Comparison of ENCODE assay signal across 10 cellular contexts in the genomic region with DNA sequence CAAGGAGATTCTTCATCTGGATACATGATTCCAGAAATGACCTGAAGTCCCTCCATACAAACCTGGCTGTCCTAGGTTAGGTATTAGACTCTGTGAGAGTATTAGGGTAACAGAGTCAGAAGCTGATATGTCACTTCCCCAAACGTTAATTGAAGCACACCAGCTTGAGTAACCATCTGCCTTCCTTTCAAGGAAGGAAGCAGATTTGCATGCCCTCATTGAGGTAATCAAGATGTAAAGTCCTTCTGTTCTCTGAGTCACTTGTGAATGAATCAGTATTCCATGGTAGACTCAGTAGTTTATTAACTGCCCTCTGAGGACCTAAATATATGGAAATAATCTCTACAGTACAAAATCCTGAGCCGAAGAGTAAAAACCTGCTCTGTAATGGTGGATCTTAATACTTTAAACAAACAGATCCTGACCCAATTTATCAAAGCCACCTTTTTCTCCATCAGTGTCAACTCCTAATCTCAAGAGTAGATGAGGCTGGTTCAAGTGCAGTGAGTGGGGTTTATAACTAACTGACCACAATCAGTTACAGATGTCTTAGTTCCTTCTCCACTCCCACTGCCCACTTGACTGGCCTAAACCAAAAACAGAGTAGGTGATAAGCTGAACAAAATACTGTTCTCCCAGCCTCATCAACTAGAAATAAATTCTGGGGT.
A peak's percentile ranks its signal among the peaks of the same experiment; 100 is the strongest.
DNase-seq lines count a peak whose midpoint lies in the region; ATAC-seq, FAIRE-seq and TF ChIP-seq lines count a peak whose summit lies in the region.
"Had no signal": no experiment of that assay in that cellular context is flagged by ENCODE, and none has a peak within 500 bp of the region (broad histone marks: within the 10 kb centered on the region; RNA-seq: fewer than 3 reads in every experiment).

No MANE protein-coding gene starts in this region.

- no peak overlapping the region for H3K14ac ChIP-seq in H9 (ENCODE audit: insufficient read depth, low read length)

- no peak overlapping the region for H4K5ac ChIP-seq in H9 (ENCODE audit: insufficient read length, low read depth, low read length)

- H3K4me3 Mint-ChIP-seq in H9 = no peak overlapping the region
- no peak overlapping the region for H3K4me3 Mint-ChIP-seq in T-helper 2 cell treated with Interferon-gamma antibody and Interleukin-4, amounts not matched to agents 5 μg/mL and 100 μg/mL, for 36 hours

- no peak overlapping the region for H4K91ac ChIP-seq in H9 (ENCODE audit: insufficient read length, low read depth, low read length)

- no peak overlapping the region for H3K4me2 ChIP-seq in H9 (ENCODE audit: insufficient read depth, insufficient read length, low read length)

- H3K36me3 Mint-ChIP-seq in H9 (ENCODE audit: insufficient read depth in 1 of 3, low read depth in 3 of 3) = no peaks in the 10 kb centered on the region
- H3K36me3 Mint-ChIP-seq in T-helper 2 cell treated with Interferon-gamma antibody and Interleukin-4, amounts not matched to agents 5 μg/mL and 100 μg/mL, for 36 hours (ENCODE audit: low read depth) = no peaks in the 10 kb centered on the region

- DNase-seq in SKM-1 (lab: John Stamatoyannopoulos, UW; ENCODE audit: unreplicated experiment) (peak; percentile 56), pulmonary artery endothelial cell (ENCODE audit: low read depth, low spot score) (peak; percentile 73), NCI-H774 (lab: John Stamatoyannopoulos, UW) (no peak), H9 (no peak), HTR-8/SVneo (ENCODE audit: insufficient read length, low spot score) (no peak)
- no peak for DNase-seq in T-helper 2 cell treated with Interferon-gamma antibody and Interleukin-4, amounts not matched to agents 5 μg/mL and 100 μg/mL, for 36 hours (ENCODE audit: low spot score)
- DNase-seq: GOT3; stimulated activated naive CD4-positive, alpha-beta T cell had no signal

- H3K79me2 ChIP-seq in H9 (ENCODE audit: insufficient read depth, low read length) = no peaks in the 10 kb centered on the region

- no peaks in the 10 kb centered on the region for H3K23me2 ChIP-seq in H9 (ENCODE audit: insufficient read length, low read depth, low read length, poor library complexity, severe bottlenecking)

- H2AK5ac ChIP-seq in H9 (ENCODE audit: insufficient read length, low read length) = no peak overlapping the region

- no peaks in the 10 kb centered on the region for H3K27me3 ChIP-seq in H9 (ENCODE audit: insufficient read depth, low read length)

- H3K23ac ChIP-seq in H9 (ENCODE audit: insufficient read length, low read depth, low read length) = no peak overlapping the region

- TF ChIP-seq CTCF in H9 (conservative IDR thresholded peaks at IDR 0.05) = no peak

- no peak overlapping the region for H2BK20ac ChIP-seq in H9 (ENCODE audit: low read depth, low read length, poor library complexity, severe bottlenecking)

- no peaks in the 10 kb centered on the region for H3K9me3 ChIP-seq in H9 (ENCODE audit: control insufficient read depth, low read depth, low read length)

- H3K27ac ChIP-seq in H9 (ENCODE audit: insufficient read length, low read depth, low read length) = no peak overlapping the region

- no peaks in the 10 kb centered on the region for H3K4me1 ChIP-seq in H9 (ENCODE audit: insufficient read depth, low read length)

- H2BK12ac ChIP-seq in H9 (ENCODE audit: insufficient read length, low read depth, low read length) = no peak overlapping the region

- ATAC-seq in GM19043 (IDR thresholded peaks at IDR 0.05; ENCODE audit: low read depth, unreplicated experiment) = peak; percentile 86
- ATAC-seq in HG03103 (IDR thresholded peaks at IDR 0.05; ENCODE audit: low read depth, unreplicated experiment) = peak; percentile 76

- no peak overlapping the region for H3K56ac ChIP-seq in H9 (ENCODE audit: insufficient read length, low read depth, low read length)

- no peak overlapping the region for H2BK120ac ChIP-seq in H9 (ENCODE audit: low read depth, low read length, poor library complexity, severe bottlenecking)

- no peak overlapping the region for H2BK15ac ChIP-seq in H9 (ENCODE audit: low read depth, low read length)

- H3K4ac ChIP-seq in H9 (ENCODE audit: low read depth, low read length) = no peak overlapping the region

- no peak overlapping the region for H3K18ac ChIP-seq in H9 (ENCODE audit: insufficient read length, low read depth, low read length)

- H3K9me3 Mint-ChIP-seq in H9 = no peaks in the 10 kb centered on the region; a peak in 1 of 5 replicates
- H3K9me3 Mint-ChIP-seq in T-helper 2 cell treated with Interferon-gamma antibody and Interleukin-4, amounts not matched to agents 5 μg/mL and 100 μg/mL, for 36 hours = peaks cover 3% of the 10 kb centered on the region

- no peak overlapping the region for H3K27ac Mint-ChIP-seq in H9
- no peak overlapping the region for H3K27ac Mint-ChIP-seq in T-helper 2 cell treated with Interferon-gamma antibody and Interleukin-4, amounts not matched to agents 5 μg/mL and 100 μg/mL, for 36 hours

- no CpG with 5 or more reads among the region's 2 CpGs for WGBS in H9 (ENCODE audit: extremely low coverage, insufficient read length, low lambda C conversion rate)

- no peak overlapping the region for H2BK5ac ChIP-seq in H9 (ENCODE audit: insufficient read length, low read length)

- no peak overlapping the region for H2AFZ ChIP-seq in H9 (ENCODE audit: low read length)

- H3K9ac ChIP-seq in H9 (ENCODE audit: extremely low read depth, insufficient read length, low read length) = no peak overlapping the region

- no peaks in the 10 kb centered on the region for H4K20me1 ChIP-seq in H9 (ENCODE audit: control insufficient read depth, insufficient read depth, insufficient read length)

- H3K79me1 ChIP-seq in H9 (ENCODE audit: insufficient read depth, low read depth, low read length, poor library complexity, severe bottlenecking) = no peaks in the 10 kb centered on the region

- FAIRE-seq in HTR-8/SVneo (lab: Jason Lieb, UNC) = no peak

- no peaks in the 10 kb centered on the region; the same call in 1 of the 2 replicates for H3K27me3 Mint-ChIP-seq in H9 (ENCODE audit: low read depth)
- H3K27me3 Mint-ChIP-seq in T-helper 2 cell treated with Interferon-gamma antibody and Interleukin-4, amounts not matched to agents 5 μg/mL and 100 μg/mL, for 36 hours (ENCODE audit: low read depth) = no peaks in the 10 kb centered on the region

- no peak overlapping the region for H4K8ac ChIP-seq in H9 (replicated peaks; ENCODE audit: insufficient read length, low read depth, low read length)

- H3T11ph ChIP-seq in H9 (ENCODE audit: low read length) = no peak overlapping the region

- H3K4me1 Mint-ChIP-seq in H9 = no peaks in the 10 kb centered on the region
- H3K4me1 Mint-ChIP-seq in T-helper 2 cell treated with Interferon-gamma antibody and Interleukin-4, amounts not matched to agents 5 μg/mL and 100 μg/mL, for 36 hours (ENCODE audit: low read depth) = no peaks in the 10 kb centered on the region

Comparison
In these comparisons a context has a peak if more than half of its experiments do, and no peak if none do; other contexts are left out.
1. DNase-seq: peak in SKM-1 (single experiment) and pulmonary artery endothelial cell (single experiment); none in NCI-H774 (single experiment), H9 (single experiment), HTR-8/SVneo (single experiment) and T-helper 2 cell treated with Interferon-gamma antibody and Interleukin-4, amounts not matched to agents 5 μg/mL and 100 μg/mL, for 36 hours (single experiment).